36 cellular contexts compared by ENCODE assay signal in genomic region chr7:149760538-149760937, GRCh38. TPM values are rescaled to one million over a fixed set of nuclear protein-coding genes. Genes with fewer than 3 reads are reported as not detected.
"Had no signal": no experiment of that assay in that cellular context is flagged by ENCODE, and none has a peak within 500 bp of the region (broad histone marks: within the 10 kb centered on the region; RNA-seq: fewer than 3 reads in every experiment).

No MANE protein-coding gene starts in this region.

- H3K27ac ChIP-seq: KMS-11 had no signal

- H3K4me3 ChIP-seq: MG63 had no signal

- H3K9me3 ChIP-seq: MG63 had no signal

- H3K9ac ChIP-seq: KMS-11 had no signal

- H3K4me2 ChIP-seq: KMS-11 had no signal

- DNase-seq: Karpas-422, Kasumi-1, MG63, MM.1S, MV-4-11, NCI-H1048, NCI-H1092, NCI-H1092 treated with DMSO at 0.1 percent for 48 hours, NCI-H1105, NCI-H1105 treated with DMSO at 0.1 percent for 48 hours, NCI-H1417, NCI-H1417 treated with DMSO at 0.1 percent for 48 hours, NCI-H1436, NCI-H1436 treated with DMSO at 0.1 percent for 48 hours, NCI-H146, NCI-H1694, NCI-H1694 treated with DMSO at 0.1 percent for 48 hours, NCI-H187, NCI-H187 treated with DMSO at 0.1 percent for 48 hours, NCI-H1930, NCI-H2029, NCI-H2029 treated with DMSO at 0.1 percent for 48 hours, NCI-H2081, NCI-H2081 treated with DMSO at 0.1 percent for 48 hours, NCI-H2107, NCI-H2171, NCI-H2171 treated with DMSO at 0.1 percent for 48 hours, NCI-H2227 treated with DMSO at 0.1 percent for 48 hours, NCI-H226, NCI-H345, NCI-H446, NCI-H446 treated with DMSO at 0.1 percent for 48 hours, NCI-H510A, NCI-H510A treated with DMSO at 0.1 percent for 48 hours had no signal

- H3K36me3 ChIP-seq: MG63 had no signal

RNA-seq across cellular contexts. Expression of gene ZNF467, which starts 12.8 kb away (rescaled TPM):
- total RNA-seq: LHCN-M2 had no signal
